7 cellular contexts compared by ENCODE assay signal in the genomic region with DNA sequence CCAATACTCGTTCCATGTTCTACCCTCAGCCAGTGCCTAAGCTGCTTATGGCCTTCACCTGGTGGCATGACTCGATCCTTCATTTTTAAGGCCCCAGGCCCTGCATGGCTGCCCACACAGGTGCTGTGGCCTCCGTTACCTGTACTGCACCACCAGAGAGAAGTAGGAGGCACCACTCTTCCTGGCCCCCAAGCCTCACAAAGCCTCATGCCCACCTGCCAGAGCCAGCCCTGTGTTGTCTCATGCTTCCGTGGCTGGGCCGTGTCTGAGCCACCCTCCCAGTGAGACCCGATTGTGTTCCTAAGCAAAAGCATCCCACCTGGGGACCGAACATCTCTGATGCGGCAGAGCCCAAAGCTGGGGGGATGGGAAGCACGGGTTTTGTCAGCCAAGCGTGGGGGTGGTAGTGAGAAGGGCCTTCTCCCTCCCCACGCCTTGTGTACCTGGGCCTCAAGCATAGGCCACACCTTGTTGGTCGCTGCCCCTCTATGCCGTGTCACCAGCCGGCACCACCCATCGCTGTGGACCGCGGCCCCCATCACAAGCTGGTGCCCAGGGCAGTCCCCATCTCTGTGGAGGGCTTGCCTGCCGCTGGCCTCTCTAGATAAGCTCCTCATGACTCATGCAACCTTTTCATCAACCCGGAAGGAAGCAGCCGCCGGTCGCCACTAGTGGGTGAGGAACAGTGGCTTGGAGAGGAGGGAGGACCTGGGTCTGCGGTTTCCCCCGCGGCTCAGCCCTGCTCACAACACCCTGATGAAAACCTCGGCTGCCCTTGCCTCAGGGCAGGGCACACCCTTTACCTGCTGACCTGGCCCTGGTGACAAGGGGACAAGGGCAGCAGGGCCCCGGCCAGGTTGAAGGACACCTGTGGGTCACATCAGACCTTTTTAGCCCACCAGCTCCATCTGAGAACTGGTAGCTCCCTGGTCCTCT. TPM values are rescaled to one million over a fixed set of nuclear protein-coding genes. Genes with fewer than 3 reads are reported as not detected.
DNase-seq lines count a peak whose midpoint lies in the region; ATAC-seq and TF ChIP-seq lines count a peak whose summit lies in the region.

No MANE protein-coding gene starts in this region.

- H3K14ac ChIP-seq in neuronal stem cell (ENCODE audit: low read length) = no peak overlapping the region

- H2AK5ac ChIP-seq in neuronal stem cell (ENCODE audit: low read depth, low read length) = peak overlapping the region; percentile 97

- H3K4me1 ChIP-seq in NT2/D1 (ENCODE audit: insufficient read depth, insufficient read length) (peaks cover 33% of the 10 kb centered on the region), esophagus (ENCODE audit: control insufficient read depth in 2 of 2, insufficient read depth in 2 of 2, low read length in 1 of 2) (peaks cover 26 to 41% of the 10 kb centered on the region in 2 donors), neuronal stem cell (ENCODE audit: control insufficient read depth in 2 of 2, insufficient read depth in 1 of 2, low read depth in 1 of 2, low read length in 2 of 2) (peaks cover 27 to 28% of the 10 kb centered on the region in 2 donors), testis (peaks cover 44% of the 10 kb centered on the region)

- H4K91ac ChIP-seq in neuronal stem cell (ENCODE audit: low read depth, low read length, poor library complexity) = peak overlapping the region; percentile 53

- H3K36me3 ChIP-seq in NT2/D1 (ENCODE audit: insufficient read depth, insufficient read length, low read length) = peaks cover 12% of the 10 kb centered on the region
- H3K36me3 ChIP-seq in esophagus (ENCODE audit: control insufficient read depth in 2 of 2, insufficient read depth in 2 of 2, low read length in 1 of 2) = peaks cover 0 to 6% of the 10 kb centered on the region in 2 donors
- peaks cover 0 to 8% of the 10 kb centered on the region in 2 donors for H3K36me3 ChIP-seq in neuronal stem cell (replicated peaks in 1 of 2; ENCODE audit: control insufficient read depth in 2 of 2, insufficient read depth in 2 of 2, low read length in 2 of 2)
- no peaks in the 10 kb centered on the region for H3K36me3 ChIP-seq in testis (ENCODE audit: low read depth, missing control alignments)

- WGBS in esophagus, 2 donors = 42 to 43% methylated on average over 27 of the region's 27 CpGs
- WGBS in neuronal stem cell (ENCODE audit: extremely low coverage in 2 of 2, insufficient read length in 2 of 2, insufficient replicate concordance in 1 of 2), 2 donors = no CpG with 5 or more reads among the region's 27 CpGs
- 41 to 62% methylated on average over 23 to 27 of the region's 27 CpGs for WGBS in testis, 2 donors

- peak overlapping the region; percentile 66 for H2BK120ac ChIP-seq in neuronal stem cell (ENCODE audit: low read depth, low read length)

- H3K27me3 ChIP-seq in NT2/D1 (ENCODE audit: insufficient read depth, insufficient read length) (peaks cover 29% of the 10 kb centered on the region), esophagus (ENCODE audit: control insufficient read depth in 1 of 2, insufficient read depth in 2 of 2, low read length in 2 of 2) (no peaks in the 10 kb centered on the region), neuronal stem cell (ENCODE audit: control insufficient read depth in 3 of 3, insufficient read depth in 3 of 3, low read depth in 1 of 3, low read length in 3 of 3) (peaks cover 0 to 32% (median 16%) of the 10 kb centered on the region in 3 experiments), testis (no peaks in the 10 kb centered on the region)

- peak; percentile 70 for TF ChIP-seq POLR2A in GM18526 (IDR thresholded peaks at IDR 0.05; ENCODE audit: extremely low read depth, insufficient read length)
- TF ChIP-seq POLR2A in testis (IDR thresholded peaks at IDR 0.05) = no peak

- peak overlapping the region; percentile 65 for H2BK15ac ChIP-seq in neuronal stem cell (ENCODE audit: low read length)

- peak overlapping the region; percentile 96 for H3K27ac ChIP-seq in esophagus (ENCODE audit: low read depth in 2 of 2, low read length in 1 of 2)
- no peak overlapping the region for H3K27ac ChIP-seq in neuronal stem cell (replicated peaks; ENCODE audit: low read length)
- H3K27ac ChIP-seq in testis = peak overlapping the region; percentile 40 to 58

- peak overlapping the region; percentile 86 for H3K18ac ChIP-seq in neuronal stem cell (ENCODE audit: low read length)

- H3K9me3 ChIP-seq in NT2/D1 (ENCODE audit: insufficient read depth, low read length) (no peaks in the 10 kb centered on the region), esophagus (ENCODE audit: control insufficient read depth in 2 of 2, insufficient read depth in 1 of 2, low read depth in 1 of 2, low read length in 1 of 2) (no peaks in the 10 kb centered on the region), neuronal stem cell (replicated peaks in 1 of 2; ENCODE audit: control insufficient read depth in 2 of 2, insufficient read depth in 1 of 2, low read depth in 1 of 2, low read length in 2 of 2) (peaks cover 0 to 4% of the 10 kb centered on the region in 2 donors), testis (no peaks in the 10 kb centered on the region)

- H4K8ac ChIP-seq in neuronal stem cell (ENCODE audit: low read depth, low read length) = no peak overlapping the region

- no peak for TF ChIP-seq CTCF in testis (IDR thresholded peaks at IDR 0.05)

- intact Hi-C loops in testis (cut with DNase I; ENCODE audit: low total_unique reads) = no loop called here

- peak overlapping the region; percentile 5 for H3K23ac ChIP-seq in neuronal stem cell (ENCODE audit: low read depth, low read length, poor library complexity)

- H3K4me2 ChIP-seq in neuronal stem cell (ENCODE audit: insufficient read depth, low read length, poor library complexity, severe bottlenecking) = no peak overlapping the region

- H2BK5ac ChIP-seq in neuronal stem cell (ENCODE audit: low read length) = peak overlapping the region; percentile 10

- H2AFZ ChIP-seq in neuronal stem cell (ENCODE audit: low read length) = peak overlapping the region; percentile 92

- H3K9ac ChIP-seq in NT2/D1 (ENCODE audit: insufficient read length, low read depth) = peak overlapping the region; percentile 74
- H3K9ac ChIP-seq in neuronal stem cell (ENCODE audit: low read depth, low read length, poor library complexity) = peak overlapping the region; percentile 73

- H3K4ac ChIP-seq in neuronal stem cell (ENCODE audit: low read length) = peak overlapping the region; percentile 96

- ATAC-seq in HG02943 (IDR thresholded peaks at IDR 0.05; ENCODE audit: low read depth, unreplicated experiment) = peak; percentile 25

- peaks cover 2% of the 10 kb centered on the region for H3K79me1 ChIP-seq in neuronal stem cell (ENCODE audit: low read depth, low read length)

- H3K4me3 ChIP-seq in NT2/D1 (ENCODE audit: insufficient read length, low read depth) (peak overlapping the region; percentile 22), esophagus (ENCODE audit: low read depth in 1 of 2, low read length in 2 of 2) (peak overlapping the region; percentile 16 to 26), neuronal stem cell (ENCODE audit: low read length in 2 of 2) (no peak overlapping the region), testis (peak overlapping the region in 1 of 2 donors; percentile 57)

- no peak for DNase-seq in NT2/D1 (ENCODE audit: low read depth, low spot score)
- peak; percentile 89 for DNase-seq in activated CD8-positive, alpha-beta memory T cell treated with anti-CD3 and anti-CD28 coated beads, Interleukin-2, amount 50 U/mL, for 1 hour (ENCODE audit: extremely low read depth)
- DNase-seq in neuronal stem cell (ENCODE audit: low spot score) = no peak
- peak; percentile 69 for DNase-seq in testis

- H2BK12ac ChIP-seq in neuronal stem cell (ENCODE audit: low read length) = no peak overlapping the region

RNA-seq across cellular contexts. Expression of gene RNPEPL1, which starts 2.7 kb away (rescaled TPM):
- polyA plus RNA-seq in esophagus (100 to 1,000 TPM in 1 of 2 donors, 10 to 100 TPM in 1; 65.9 to 160 TPM), testis (ENCODE audit: insufficient read depth, low read depth, low replicate concordance) (28.9 TPM)
- polyA plus RNA-seq in neuronal stem cell (2013, experiment 1 of 2) = 15.2 TPM
- polyA plus RNA-seq in neuronal stem cell (2013, experiment 2 of 2) = 15.3 TPM
- total RNA-seq in testis = 10 to 100 TPM; 39.1 to 48.5 TPM

RNA-seq across cellular contexts. Expression of gene DUSP28, which starts 5.4 kb away (rescaled TPM):
- polyA plus RNA-seq in esophagus = 1 to 10 TPM; 3.5 to 3.8 TPM
- 3.8 TPM for polyA plus RNA-seq in neuronal stem cell (2013, experiment 1 of 2)
- 3.2 TPM for polyA plus RNA-seq in neuronal stem cell (2013, experiment 2 of 2)
- total RNA-seq in testis = 10 to 100 TPM; 24.7 to 37.6 TPM
- polyA plus RNA-seq in testis (ENCODE audit: insufficient read depth, low read depth, low replicate concordance) = 19.3 TPM

RNA-seq across cellular contexts. Expression of gene ANKMY1, which starts 7.7 kb away (rescaled TPM):
- polyA plus RNA-seq in esophagus (10 to 100 TPM in 1 of 2 donors, 1 to 10 TPM in 1; 4.8 to 16.2 TPM), testis (ENCODE audit: insufficient read depth, low read depth, low replicate concordance) (92.5 TPM)
- polyA plus RNA-seq in neuronal stem cell (2013, experiment 1 of 2) = 4.1 TPM
- polyA plus RNA-seq in neuronal stem cell (2013, experiment 2 of 2) = 4.3 TPM
- 10 to 100 TPM; 57.3 to 75.7 TPM for total RNA-seq in testis

RNA-seq across cellular contexts. Expression of gene CAPN10, which starts 21.0 kb away (rescaled TPM):
- polyA plus RNA-seq in esophagus = 10 to 100 TPM; 17.5 to 28.4 TPM
- polyA plus RNA-seq in neuronal stem cell (2013, experiment 1 of 2) = 24.5 TPM
- 23.9 TPM for polyA plus RNA-seq in neuronal stem cell (2013, experiment 2 of 2)
- 100 to 1,000 TPM in 1 of 2 donors, 10 to 100 TPM in 1; 66.5 to 104 TPM for total RNA-seq in testis
- polyA plus RNA-seq in testis (ENCODE audit: insufficient read depth, low read depth, low replicate concordance) = 29.8 TPM

RNA-seq across cellular contexts. Expression of gene GPR35, which starts 59.7 kb away (rescaled TPM):
- polyA plus RNA-seq in esophagus (1 to 10 TPM; 2.1 to 3.1 TPM), testis (ENCODE audit: insufficient read depth, low read depth, low replicate concordance) (3.1 TPM)
- 0.92 TPM for polyA plus RNA-seq in neuronal stem cell (2013, experiment 1 of 2)
- 0.96 TPM for polyA plus RNA-seq in neuronal stem cell (2013, experiment 2 of 2)
- 10 to 100 TPM in 1 of 2 donors, 1 to 10 TPM in 1; 9.5 to 11.5 TPM for total RNA-seq in testis

Comparison
In these comparisons a context has a peak if more than half of its experiments do, and no peak if none do; other contexts are left out.
1. DNase-seq: peak in activated CD8-positive, alpha-beta memory T cell treated with anti-CD3 and anti-CD28 coated beads, Interleukin-2, amount 50 U/mL, for 1 hour (single experiment) and testis (single experiment); none in NT2/D1 (single experiment) and neuronal stem cell (single experiment).
2. H3K4me3 ChIP-seq: peak in NT2/D1 (single experiment) and esophagus (2 of 2); none in neuronal stem cell (0 of 2).